In genomic region chr20:444117-444516, GRCh38 we compare ENCODE assay signal across 22 cellular contexts. TPM values are rescaled to one million over a fixed set of nuclear protein-coding genes. Genes with fewer than 3 reads are reported as not detected.
A peak's percentile ranks its signal among the peaks of the same experiment; 100 is the strongest.
DNase-seq lines count a peak whose midpoint lies in the region; ATAC-seq, FAIRE-seq and TF ChIP-seq lines count a peak whose summit lies in the region.
"Had no signal": no experiment of that assay in that cellular context is flagged by ENCODE, and none has a peak within 500 bp of the region (broad histone marks: within the 10 kb centered on the region; RNA-seq: fewer than 3 reads in every experiment).

No MANE protein-coding gene starts in this region.

- TF ChIP-seq RAD21 in HCT116 (IDR thresholded peaks at IDR 0.05; ENCODE audit: low read depth) = no peak

- H3K27ac Mint-ChIP-seq in astrocyte (ENCODE audit: unreplicated experiment) = peak overlapping the region; percentile 85
- H3K27ac Mint-ChIP-seq: activated CD4-positive, alpha-beta memory T cell treated with anti-CD3 and anti-CD28 coated beads, Interleukin-2, amount 10 ng/mL, durations not matched to agents 7 days and 5 days; dendritic cell treated with granulocyte-macrophage colony-stimulating factor and Interleukin-4, amounts not matched to agents 40 ng/mL and 50 ng/mL, for 4 days; naive B cell; stimulated activated naive CD8-positive, alpha-beta T cell treated with anti-CD3 and anti-CD28 coated beads, Interleukin-15, Interleukin-2, amounts not matched to agents 100 ng/mL and 50 ng/mL, for 24 hours had no signal

- ATAC-seq in HCT116 (no peak), GM19397 (IDR thresholded peaks at IDR 0.05; ENCODE audit: unreplicated experiment) (no peak)

- H3K9ac ChIP-seq in HCT116 (ENCODE audit: low read length) (no peak overlapping the region), astrocyte (ENCODE audit: low read length) (no peak overlapping the region)

- intact Hi-C loops in HCT116 (cut with micrococcal nuclease) = no loop called here

- TSS peak; percentile 33 for BruUV-seq in HCT116 (replicated peaks; lab: Mats Ljungman, UMichigan)

- TF ChIP-seq CTCF in HCT116 (IDR thresholded peaks at IDR 0.05 in 2 of 3, conservative IDR thresholded peaks at IDR 0.05 in 1 of 3; ENCODE audit: borderline replicate concordance in 1 of 3, insufficient read depth in 1 of 3, low read depth in 2 of 3, low read length in 2 of 3) (no peak), astrocyte (IDR thresholded peaks at IDR 0.05; ENCODE audit: insufficient read depth, low read depth, low read length) (no peak)

- H3K9me3 Mint-ChIP-seq in astrocyte (ENCODE audit: unreplicated experiment) = no peaks in the 10 kb centered on the region
- H3K9me3 Mint-ChIP-seq: activated CD4-positive, alpha-beta memory T cell treated with anti-CD3 and anti-CD28 coated beads, Interleukin-2, amount 10 ng/mL, durations not matched to agents 7 days and 5 days; dendritic cell treated with granulocyte-macrophage colony-stimulating factor and Interleukin-4, amounts not matched to agents 40 ng/mL and 50 ng/mL, for 4 days; naive B cell; stimulated activated naive CD8-positive, alpha-beta T cell treated with anti-CD3 and anti-CD28 coated beads, Interleukin-15, Interleukin-2, amounts not matched to agents 100 ng/mL and 50 ng/mL, for 24 hours had no signal

- no peaks in the 10 kb centered on the region for H4K20me1 ChIP-seq in HCT116 (ENCODE audit: insufficient read depth)
- H4K20me1 ChIP-seq in astrocyte (ENCODE audit: insufficient read depth, low read length) = peaks cover 92% of the 10 kb centered on the region

- POLR2A ChIA-PET in HCT116 (lab: Charles Lee) = interaction anchor here (0.9 kb wide), 1 partner anchor 74 kb away, joined by 3 read pairs; no protein-coding TSS in a partner anchor

- RAD21 ChIA-PET in HCT116 (lab: Charles Lee; ENCODE audit: low non-redundant PET in 1 of 2, low total read pairs in 2 of 2, uncharacterized antibody in 2 of 2, unreplicated experiment in 2 of 2) = no interaction called here

- H3K36me3 ChIP-seq in HCT116 (ENCODE audit: control insufficient read depth in 1 of 2, insufficient read depth in 2 of 2, low read length in 2 of 2) = peaks cover 31 to 43% of the 10 kb centered on the region in 2 experiments
- peaks cover 41% of the 10 kb centered on the region for H3K36me3 ChIP-seq in astrocyte (ENCODE audit: insufficient read depth, low read length)

- H3K9me2 ChIP-seq in HCT116 (ENCODE audit: insufficient read depth) = no peaks in the 10 kb centered on the region

- H3K27ac ChIP-seq in HCT116 (ENCODE audit: low read depth, low read length) (no peak overlapping the region), astrocyte (ENCODE audit: low read depth, low read length) (peak overlapping the region; percentile 49)
- H3K27ac ChIP-seq: thyroid gland had no signal

- H3K4me1 Mint-ChIP-seq in astrocyte (ENCODE audit: low read depth, unreplicated experiment) = peaks cover 22% of the 10 kb centered on the region

- no peak for TF ChIP-seq POLR2A in HCT116 (IDR thresholded peaks at IDR 0.05; ENCODE audit: borderline replicate concordance, extremely low read depth, insufficient read depth, insufficient read length)

- in situ Hi-C loops in KBM-7 (cut with MboI; ENCODE audit: low pct_unique_long_range_greater_than_20kb, low sequenced_read_pairs) = no loop called here

- H3K27me3 ChIP-seq in HCT116 (ENCODE audit: insufficient read depth, low read length) = no peaks in the 10 kb centered on the region
- H3K27me3 ChIP-seq in astrocyte (ENCODE audit: insufficient read depth, low read length) = no peaks in the 10 kb centered on the region
- H3K27me3 ChIP-seq: thyroid gland had no signal

- no peak overlapping the region for H3K4me3 Mint-ChIP-seq in astrocyte (ENCODE audit: unreplicated experiment)
- H3K4me3 Mint-ChIP-seq: activated CD4-positive, alpha-beta memory T cell treated with anti-CD3 and anti-CD28 coated beads, Interleukin-2, amount 10 ng/mL, durations not matched to agents 7 days and 5 days; dendritic cell treated with granulocyte-macrophage colony-stimulating factor and Interleukin-4, amounts not matched to agents 40 ng/mL and 50 ng/mL, for 4 days; naive B cell; stimulated activated naive CD8-positive, alpha-beta T cell treated with anti-CD3 and anti-CD28 coated beads, Interleukin-15, Interleukin-2, amounts not matched to agents 100 ng/mL and 50 ng/mL, for 24 hours had no signal

- no peaks in the 10 kb centered on the region for H3K27me3 Mint-ChIP-seq in astrocyte (ENCODE audit: low read depth, unreplicated experiment)
- H3K27me3 Mint-ChIP-seq: activated CD4-positive, alpha-beta memory T cell treated with anti-CD3 and anti-CD28 coated beads, Interleukin-2, amount 10 ng/mL, durations not matched to agents 7 days and 5 days; dendritic cell treated with granulocyte-macrophage colony-stimulating factor and Interleukin-4, amounts not matched to agents 40 ng/mL and 50 ng/mL, for 4 days; naive B cell; stimulated activated naive CD8-positive, alpha-beta T cell treated with anti-CD3 and anti-CD28 coated beads, Interleukin-15, Interleukin-2, amounts not matched to agents 100 ng/mL and 50 ng/mL, for 24 hours had no signal

- H3K79me2 ChIP-seq in HCT116 (ENCODE audit: insufficient read depth, low read length) (peaks cover 29% of the 10 kb centered on the region), astrocyte (ENCODE audit: insufficient read depth, low read length) (peaks cover 43% of the 10 kb centered on the region)

- FAIRE-seq in astrocyte (lab: Jason Lieb, UNC) = no peak
- FAIRE-seq: D721Med had no signal

- H3K4me3 ChIP-seq in HCT116 (replicated peaks in 1 of 2; ENCODE audit: low read depth in 1 of 2, low read length in 2 of 2) (no peak overlapping the region), astrocyte (ENCODE audit: insufficient read depth, low read depth, low read length) (no peak overlapping the region)
- H3K4me3 ChIP-seq: thyroid gland had no signal

- H3K4me2 ChIP-seq in HCT116 (ENCODE audit: low read length) = no peak overlapping the region
- no peak overlapping the region for H3K4me2 ChIP-seq in astrocyte (ENCODE audit: low read length)

- no peak overlapping the region for H2AFZ ChIP-seq in HCT116 (ENCODE audit: low read depth, low read length, poor library complexity, severe bottlenecking)
- H2AFZ ChIP-seq in astrocyte (ENCODE audit: low read depth, low read length) = no peak overlapping the region

- peaks cover 37% of the 10 kb centered on the region for H3K36me3 Mint-ChIP-seq in astrocyte (ENCODE audit: low read depth, unreplicated experiment)

- DNase-seq in AG20443 (ENCODE audit: low spot score) (peak; percentile 18), HCT116 (ENCODE audit: low read depth, low spot score) (no peak), astrocyte (ENCODE audit: low read depth) (peak; percentile 12), mesenteric fat pad (ENCODE audit: low spot score) (peak; percentile 11), dedifferentiated amniotic fluid mesenchymal stem cell (ENCODE audit: extremely low spot score) (no peak), ureter (ENCODE audit: low spot score) (no peak), KBM-7 (no peak)
- DNase-seq: activated CD4-positive, alpha-beta memory T cell treated with anti-CD3 and anti-CD28 coated beads, Interleukin-2, amount 10 ng/mL, durations not matched to agents 7 days and 5 days; activated effector memory CD4-positive, alpha-beta T cell treated with anti-CD3 and anti-CD28 coated beads, Interleukin-2, amount 50 U/mL, for 16 hours; activated T-cell treated with anti-CD3 and anti-CD28 coated beads for 4 hours; naive B cell; NCI-H1105; NCI-H2081; NCI-H446 treated with DMSO at 0.1 percent for 48 hours; occipital lobe; retina; SIG-M5; thyroid gland had no signal

- H3K4me1 ChIP-seq in HCT116 (ENCODE audit: control insufficient read depth in 1 of 2, insufficient read depth in 2 of 2, low read length in 2 of 2) (0 out of 4 replicates have a peak, but pooled peaks cover 0 to 4% of the 10 kb centered on the region in 2 experiments), astrocyte (ENCODE audit: insufficient read depth, low read length) (peaks cover 12% of the 10 kb centered on the region)

- H3K9me3 ChIP-seq in HCT116 (ENCODE audit: control insufficient read depth in 1 of 2, insufficient read depth in 1 of 2, low read depth in 1 of 2, low read length in 2 of 2) (no peaks in the 10 kb centered on the region), astrocyte (ENCODE audit: insufficient read depth, low read depth, low read length) (no peaks in the 10 kb centered on the region)
- H3K9me3 ChIP-seq: thyroid gland had no signal

- CTCF ChIA-PET in HCT116 (lab: Charles Lee) = no interaction called here

TF ChIP-seq in HCT116, 20 proteins besides CTCF, POLR2A, EP300 and RAD21 (continues in another document):
- TF ChIP-seq EZH2 (IDR thresholded peaks at IDR 0.05) (no peak), SRF (IDR thresholded peaks at IDR 0.05; ENCODE audit: low read depth) (no peak), ATF3 (IDR thresholded peaks at IDR 0.05) (no peak), ZFX (IDR thresholded peaks at IDR 0.05) (no peak), FOSL1 (IDR thresholded peaks at IDR 0.05; ENCODE audit: low read depth) (no peak), CEBPB (IDR thresholded peaks at IDR 0.05; ENCODE audit: low read depth) (no peak), POLR2AphosphoS5 (IDR thresholded peaks at IDR 0.05; ENCODE audit: low read depth, low read length) (no peak)
- TF ChIP-seq, protein P1, sequence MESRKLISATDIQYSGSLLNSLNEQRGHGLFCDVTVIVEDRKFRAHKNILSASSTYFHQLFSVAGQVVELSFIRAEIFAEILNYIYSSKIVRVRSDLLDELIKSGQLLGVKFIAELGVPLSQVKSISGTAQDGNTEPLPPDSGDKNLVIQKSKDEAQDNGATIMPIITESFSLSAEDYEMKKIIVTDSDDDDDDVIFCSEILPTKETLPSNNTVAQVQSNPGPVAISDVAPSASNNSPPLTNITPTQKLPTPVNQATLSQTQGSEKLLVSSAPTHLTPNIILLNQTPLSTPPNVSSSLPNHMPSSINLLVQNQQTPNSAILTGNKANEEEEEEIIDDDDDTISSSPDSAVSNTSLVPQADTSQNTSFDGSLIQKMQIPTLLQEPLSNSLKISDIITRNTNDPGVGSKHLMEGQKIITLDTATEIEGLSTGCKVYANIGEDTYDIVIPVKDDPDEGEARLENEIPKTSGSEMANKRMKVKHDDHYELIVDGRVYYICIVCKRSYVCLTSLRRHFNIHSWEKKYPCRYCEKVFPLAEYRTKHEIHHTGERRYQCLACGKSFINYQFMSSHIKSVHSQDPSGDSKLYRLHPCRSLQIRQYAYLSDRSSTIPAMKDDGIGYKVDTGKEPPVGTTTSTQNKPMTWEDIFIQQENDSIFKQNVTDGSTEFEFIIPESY (IDR thresholded peaks at IDR 0.05; ENCODE audit: extremely low read depth, insufficient replicate concordance, low read length) = no peak

RNA-seq across cellular contexts. Expression of gene TBC1D20, which starts 18.2 kb away (rescaled TPM):
- total RNA-seq in HCT116 (2021; ENCODE audit: unreplicated experiment) (32.3 TPM), astrocyte (40.6 and 44.8 TPM in 2 replicates), mesenteric fat pad (47.0 TPM), ureter (48.6 TPM)
- polyA plus RNA-seq in HCT116 (2012) = 30.9 and 31.8 TPM in 2 replicates

RNA-seq across cellular contexts. Expression of gene RBCK1, which starts 36.0 kb away (rescaled TPM):
- total RNA-seq in HCT116 (2021; ENCODE audit: unreplicated experiment) (180 TPM), astrocyte (124 and 138 TPM in 2 replicates), mesenteric fat pad (60.1 TPM), ureter (133 TPM)
- 404 and 522 TPM in 2 replicates for polyA plus RNA-seq in HCT116 (2012)

Comparison
In these comparisons a context has a peak if more than half of its experiments do, and no peak if none do; other contexts are left out.
1. DNase-seq: peak in AG20443 (single experiment), astrocyte (single experiment) and mesenteric fat pad (single experiment); none in HCT116 (single experiment), dedifferentiated amniotic fluid mesenchymal stem cell (single experiment), ureter (single experiment) and KBM-7 (single experiment).